32 cellular contexts compared by ENCODE assay signal in genomic region chrX:10390187-10390586, GRCh38.
"Had no signal": no experiment of that assay in that cellular context is flagged by ENCODE, and none has a peak within 500 bp of the region (broad histone marks: within the 10 kb centered on the region; RNA-seq: fewer than 3 reads in every experiment).

No MANE protein-coding gene starts in this region.

- H3K4me1 Mint-ChIP-seq: activated B cell treated with CpG ODN at 0.5 μM for 24 hours; activated CD8-positive, alpha-beta memory T cell treated with anti-CD3 and anti-CD28 coated beads, Interleukin-2, amount 10 ng/mL, durations not matched to agents 7 days and 5 days; activated naive CD4-positive, alpha-beta T cell treated with anti-CD3 and anti-CD28 coated beads, Interleukin-2, amount 50 U/mL, for 24 hours; activated naive CD8-positive, alpha-beta T cell treated with anti-CD3 and anti-CD28 coated beads for 36 hours; activated naive CD8-positive, alpha-beta T cell treated with anti-CD3 and anti-CD28 coated beads, Interleukin-2, amount 50 U/mL, for 24 hours had no signal

- H3K4me3 ChIP-seq: adrenal gland, body of pancreas, esophagus muscularis mucosa, gastroesophageal sphincter had no signal

- H3K36me3 ChIP-seq: adrenal gland, esophagus muscularis mucosa, gastroesophageal sphincter had no signal

- H3K27ac Mint-ChIP-seq: activated B cell treated with CpG ODN at 0.5 μM for 24 hours; activated CD8-positive, alpha-beta memory T cell treated with anti-CD3 and anti-CD28 coated beads, Interleukin-2, amount 10 ng/mL, durations not matched to agents 7 days and 5 days; activated CD8-positive, alpha-beta T cell treated with anti-CD3 and anti-CD28 coated beads, Interleukin-2, amount 10 ng/mL, durations not matched to agents 7 days and 5 days; activated naive CD4-positive, alpha-beta T cell treated with anti-CD3 and anti-CD28 coated beads for 36 hours; activated naive CD4-positive, alpha-beta T cell treated with anti-CD3 and anti-CD28 coated beads, Interleukin-2, amount 50 U/mL, for 24 hours; activated naive CD8-positive, alpha-beta T cell treated with anti-CD3 and anti-CD28 coated beads for 36 hours; activated naive CD8-positive, alpha-beta T cell treated with anti-CD3 and anti-CD28 coated beads, Interleukin-2, amount 50 U/mL, for 24 hours; activated T-helper 1 cell treated with anti-CD3 and anti-CD28 coated beads, Interleukin-12 subunit alpha, Interleukin-12 subunit beta, Interleukin-2, Interleukin-4 antibody, amounts not matched to agents 30 ng/mL and 10 ng/mL and 1 ng/mL, durations not matched to agents 14 hours and 24 hours and 36 hours; activated T-helper 2 cell treated with anti-CD3 and anti-CD28 coated beads, Interferon-gamma antibody, Interleukin-2, Interleukin-4, amounts not matched to agents 10 μg/mL and 5 μg/mL and 100 μg/mL, durations not matched to agents 14 hours and 24 hours and 36 hours; effector memory CD8-positive, alpha-beta T cell had no signal

- H3K4me1 ChIP-seq: adrenal gland, body of pancreas, esophagus muscularis mucosa, gastroesophageal sphincter had no signal

- H3K9me3 ChIP-seq: adrenal gland, body of pancreas, esophagus muscularis mucosa, gastroesophageal sphincter had no signal

- H3K36me3 Mint-ChIP-seq: activated CD8-positive, alpha-beta memory T cell treated with anti-CD3 and anti-CD28 coated beads, Interleukin-2, amount 10 ng/mL, durations not matched to agents 7 days and 5 days; activated naive CD4-positive, alpha-beta T cell treated with anti-CD3 and anti-CD28 coated beads, Interleukin-2, amount 50 U/mL, for 24 hours; activated naive CD8-positive, alpha-beta T cell treated with anti-CD3 and anti-CD28 coated beads for 36 hours had no signal

- ATAC-seq: activated CD4-positive, CD25-positive, alpha-beta regulatory T cell treated with anti-CD3 and anti-CD28 coated beads, Interleukin-2, amount 50 U/mL, for 24 hours; activated CD8-positive, alpha-beta memory T cell treated with anti-CD3 and anti-CD28 coated beads, Interleukin-2, amount 10 ng/mL, durations not matched to agents 7 days and 5 days; activated CD8-positive, alpha-beta T cell treated with anti-CD3 and anti-CD28 coated beads, Interleukin-2, amount 10 ng/mL, durations not matched to agents 7 days and 5 days; activated naive CD8-positive, alpha-beta T cell treated with anti-CD3 and anti-CD28 coated beads, Interleukin-2, amount 50 U/mL, for 24 hours; body of pancreas; effector memory CD8-positive, alpha-beta T cell; gastroesophageal sphincter had no signal

- H3K27ac ChIP-seq: adrenal gland, body of pancreas, esophagus muscularis mucosa, gastroesophageal sphincter, VCaP had no signal

- H3K27me3 Mint-ChIP-seq: activated CD8-positive, alpha-beta memory T cell treated with anti-CD3 and anti-CD28 coated beads, Interleukin-2, amount 10 ng/mL, durations not matched to agents 7 days and 5 days; activated naive CD4-positive, alpha-beta T cell treated with anti-CD3 and anti-CD28 coated beads, Interleukin-2, amount 50 U/mL, for 24 hours; activated naive CD8-positive, alpha-beta T cell treated with anti-CD3 and anti-CD28 coated beads for 36 hours; activated naive CD8-positive, alpha-beta T cell treated with anti-CD3 and anti-CD28 coated beads, Interleukin-2, amount 50 U/mL, for 24 hours; effector memory CD8-positive, alpha-beta T cell had no signal

- H3K4me3 Mint-ChIP-seq: activated B cell treated with CpG ODN at 0.5 μM for 24 hours; activated CD8-positive, alpha-beta memory T cell treated with anti-CD3 and anti-CD28 coated beads, Interleukin-2, amount 10 ng/mL, durations not matched to agents 7 days and 5 days; activated CD8-positive, alpha-beta T cell treated with anti-CD3 and anti-CD28 coated beads, Interleukin-2, amount 10 ng/mL, durations not matched to agents 7 days and 5 days; activated naive CD4-positive, alpha-beta T cell treated with anti-CD3 and anti-CD28 coated beads for 36 hours; activated naive CD4-positive, alpha-beta T cell treated with anti-CD3 and anti-CD28 coated beads, Interleukin-2, amount 50 U/mL, for 24 hours; activated naive CD8-positive, alpha-beta T cell treated with anti-CD3 and anti-CD28 coated beads for 36 hours; activated naive CD8-positive, alpha-beta T cell treated with anti-CD3 and anti-CD28 coated beads, Interleukin-2, amount 50 U/mL, for 24 hours; activated T-helper 1 cell treated with anti-CD3 and anti-CD28 coated beads, Interleukin-12 subunit alpha, Interleukin-12 subunit beta, Interleukin-2, Interleukin-4 antibody, amounts not matched to agents 30 ng/mL and 10 ng/mL and 1 ng/mL, durations not matched to agents 14 hours and 24 hours and 36 hours; effector memory CD8-positive, alpha-beta T cell had no signal

- H3K9me3 Mint-ChIP-seq: activated B cell treated with CpG ODN at 0.5 μM for 24 hours; activated naive CD4-positive, alpha-beta T cell treated with anti-CD3 and anti-CD28 coated beads for 36 hours; activated naive CD4-positive, alpha-beta T cell treated with anti-CD3 and anti-CD28 coated beads, Interleukin-2, amount 50 U/mL, for 24 hours; activated naive CD8-positive, alpha-beta T cell treated with anti-CD3 and anti-CD28 coated beads for 36 hours; activated naive CD8-positive, alpha-beta T cell treated with anti-CD3 and anti-CD28 coated beads, Interleukin-2, amount 50 U/mL, for 24 hours; activated T-helper 1 cell treated with anti-CD3 and anti-CD28 coated beads, Interleukin-12 subunit alpha, Interleukin-12 subunit beta, Interleukin-2, Interleukin-4 antibody, amounts not matched to agents 30 ng/mL and 10 ng/mL and 1 ng/mL, durations not matched to agents 14 hours and 24 hours and 36 hours; activated T-helper 2 cell treated with anti-CD3 and anti-CD28 coated beads, Interferon-gamma antibody, Interleukin-2, Interleukin-4, amounts not matched to agents 10 μg/mL and 5 μg/mL and 100 μg/mL, durations not matched to agents 14 hours and 24 hours and 36 hours had no signal

- DNase-seq: activated B cell treated with CpG ODN at 0.5 μM for 24 hours; activated CD4-positive, alpha-beta T cell treated with anti-CD3 and anti-CD28 coated beads for 48 hours; activated CD4-positive, alpha-beta T cell treated with anti-CD3 and anti-CD28 coated beads, Interleukin-2, amount 50 U/mL, for 1 hour; activated CD4-positive, alpha-beta T cell treated with anti-CD3 and anti-CD28 coated beads, Interleukin-2, amount 50 U/mL, for 48 hours; activated CD8-positive, alpha-beta memory T cell treated with anti-CD3 and anti-CD28 coated beads, Interleukin-2, amount 10 ng/mL, durations not matched to agents 7 days and 5 days; activated CD8-positive, alpha-beta memory T cell treated with anti-CD3 and anti-CD28 coated beads, Interleukin-2, amount 50 U/mL, for 4 hours; activated CD8-positive, alpha-beta T cell treated with anti-CD3 and anti-CD28 coated beads, Interleukin-2, amount 10 ng/mL, durations not matched to agents 7 days and 5 days; activated effector memory CD4-positive, alpha-beta T cell treated with anti-CD3 and anti-CD28 coated beads, Interleukin-2, amount 50 U/mL, for 16 hours; activated naive CD4-positive, alpha-beta T cell treated with anti-CD3 and anti-CD28 coated beads for 36 hours; activated naive CD8-positive, alpha-beta T cell treated with anti-CD3 and anti-CD28 coated beads for 36 hours; activated naive CD8-positive, alpha-beta T cell treated with anti-CD3 and anti-CD28 coated beads, Interleukin-2, amount 50 U/mL, for 24 hours; activated T-cell treated with anti-CD3 and anti-CD28 coated beads, Interleukin-2, amount 50 U/mL, for 1 hour; activated T-cell treated with anti-CD3 and anti-CD28 coated beads, Interleukin-2, amount 50 U/mL, for 48 hours; adrenal gland; amygdala; aorta; body of pancreas; caudate nucleus; cortex of kidney; dermis blood vessel endothelial cell; effector CD4-positive, alpha-beta T cell; effector memory CD8-positive, alpha-beta T cell; erythroblast; foreskin melanocyte; T-helper 2 cell had no signal

- H3K27me3 ChIP-seq: body of pancreas, esophagus muscularis mucosa, gastroesophageal sphincter had no signal
